In genomic region chr3:37510749-37511148, GRCh38 we compare ENCODE assay signal across 1 cellular context.
TF ChIP-seq lines count a peak whose summit lies in the region.

No MANE protein-coding gene starts in this region.

TF ChIP-seq in HepG2, 621 proteins besides CTCF, POLR2A, EP300 and RAD21:
- TF ChIP-seq ZNF329 (CRISPR knock-in tag; IDR thresholded peaks at IDR 0.05; ENCODE audit: low read depth) (no peak), RARG (CRISPR knock-in tag; IDR thresholded peaks at IDR 0.05; ENCODE audit: low read depth) (no peak)
